In the genomic region with DNA sequence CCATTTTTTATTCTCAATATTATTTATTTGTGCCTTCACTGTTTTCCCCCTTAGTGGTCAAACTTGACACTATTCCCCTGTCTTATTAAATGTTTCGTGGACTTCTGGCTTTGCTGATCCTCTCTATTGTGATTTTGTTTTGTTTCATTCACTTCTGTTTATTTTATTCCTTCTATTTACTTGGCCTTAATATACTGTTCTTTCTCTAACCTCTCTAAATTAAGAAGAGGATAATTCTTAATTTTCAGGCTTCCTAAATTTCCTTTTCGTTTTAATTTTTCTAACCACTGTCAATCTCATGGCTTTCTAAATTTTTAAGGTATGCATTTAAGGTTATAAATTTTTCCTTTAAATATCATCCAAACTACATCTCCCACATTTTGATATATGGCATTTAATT, we compare ENCODE assay signal across 16 cellular contexts.
A peak's percentile ranks its signal among the peaks of the same experiment; 100 is the strongest.
DNase-seq lines count a peak whose midpoint lies in the region; ATAC-seq, FAIRE-seq and TF ChIP-seq lines count a peak whose summit lies in the region.
"Had no signal": no experiment of that assay in that cellular context is flagged by ENCODE, and none has a peak within 500 bp of the region (broad histone marks: within the 10 kb centered on the region; RNA-seq: fewer than 3 reads in every experiment).

No MANE protein-coding gene starts in this region.

- no TSS peak for BruUV-seq in HepG2 (replicated peaks; lab: Mats Ljungman, UMichigan)

- intact Hi-C loops in HepG2 (cut with micrococcal nuclease; ENCODE audit: unreplicated experiment) (no loop called here), right lobe of liver (cut with DNase I) (no loop called here)

- H4K20me1 ChIP-seq in HepG2 (ENCODE audit: insufficient read depth, low read length), result no peaks in the 10 kb centered on the region

- no peak for FAIRE-seq in HepG2 (lab: Jason Lieb, UNC)
- peak; percentile 18 for FAIRE-seq in colon (lab: Jason Lieb, UNC)
- FAIRE-seq: GM12878 had no signal

- TF ChIP-seq EP300 in HepG2 (IDR thresholded peaks at IDR 0.05; ENCODE audit: low read depth in 2 of 2, low read length in 2 of 2), result no peak
- no peak for TF ChIP-seq EP300 in HepG2 (CRISPR knock-in tag; IDR thresholded peaks at IDR 0.05; ENCODE audit: borderline replicate concordance)

- no peaks in the 10 kb centered on the region for H3K27me3 Mint-ChIP-seq in nephron (ENCODE audit: low read depth)
- H3K27me3 Mint-ChIP-seq in activated T-helper 17 cell treated with anti-CD3 and anti-CD28 coated beads, Interleukin-2, amount 50 U/mL, for 72 hours, result no peaks in the 10 kb centered on the region
- H3K27me3 Mint-ChIP-seq: B cell had no signal

- no peak overlapping the region for H3K4me3 ChIP-seq in HepG2 (replicated peaks in 1 of 3; ENCODE audit: insufficient read depth in 1 of 3, low read depth in 2 of 3, low read length in 3 of 3)
- no peak overlapping the region for H3K4me3 ChIP-seq in right lobe of liver
- H3K4me3 ChIP-seq: BLaER1 treated with 17β-estradiol and CSF1 and Interleukin-3, amounts not matched to agents 10 nM and 100 nM; GM12878; GM23248; HAP-1 had no signal

- CTCF ChIA-PET in HepG2 (lab: Yijun Ruan, JAX; ENCODE audit: low intra/inter-chr PET ratio, low total read pairs), result no interaction called here

- H3K4me1 ChIP-seq in HepG2 (ENCODE audit: insufficient read depth, low read length), result peaks cover 52% of the 10 kb centered on the region
- H3K4me1 ChIP-seq in right lobe of liver, result peaks cover 0 to 16% (median 5%) of the 10 kb centered on the region in 4 donors

- TF ChIP-seq CTCF in HepG2 (CRISPR knock-in tag; IDR thresholded peaks at IDR 0.05) (no peak), right lobe of liver (IDR thresholded peaks at IDR 0.05) (no peak), nephron (IDR thresholded peaks at IDR 0.05; ENCODE audit: unreplicated experiment in 3 of 3) (no peak)

- peaks cover 9 to 45% of the 10 kb centered on the region in 2 experiments; a peak in 4 of 5 replicates for H3K27me3 ChIP-seq in HepG2 (ENCODE audit: control insufficient read depth in 1 of 2, insufficient read depth in 2 of 2, low read length in 2 of 2)
- H3K27me3 ChIP-seq in right lobe of liver, result no peaks in the 10 kb centered on the region

- no peak overlapping the region for H3K9ac ChIP-seq in HepG2 (ENCODE audit: insufficient read depth, low read depth, low read length)
- H3K9ac ChIP-seq: BLaER1 treated with 17β-estradiol and CSF1 and Interleukin-3, amounts not matched to agents 10 nM and 100 nM; GM23248 had no signal

- H3K9me3 ChIP-seq in HepG2 (ENCODE audit: low read length) (no peaks in the 10 kb centered on the region), right lobe of liver (no peaks in the 10 kb centered on the region)

- H3K4me2 ChIP-seq in HepG2 (ENCODE audit: low read depth, low read length), result no peak overlapping the region

- H2AFZ ChIP-seq in HepG2 (ENCODE audit: low read length), result no peak overlapping the region
- H2AFZ ChIP-seq: GM23248 had no signal

- H3K4me1 Mint-ChIP-seq in nephron, result peaks cover 38% of the 10 kb centered on the region
- no peaks in the 10 kb centered on the region for H3K4me1 Mint-ChIP-seq in activated T-helper 17 cell treated with anti-CD3 and anti-CD28 coated beads, Interleukin-2, amount 50 U/mL, for 72 hours

- H3K36me3 Mint-ChIP-seq in nephron (ENCODE audit: low read depth), result peaks cover 3% of the 10 kb centered on the region
- H3K36me3 Mint-ChIP-seq in activated T-helper 17 cell treated with anti-CD3 and anti-CD28 coated beads, Interleukin-2, amount 50 U/mL, for 72 hours (ENCODE audit: low read depth), result no peaks in the 10 kb centered on the region

- H3K79me2 ChIP-seq in HepG2 (ENCODE audit: insufficient read depth, low read length), result no peaks in the 10 kb centered on the region

- in situ Hi-C loops in HepG2 (cut with HindIII; ENCODE audit: extremely low pct_ligation_motif_present, low pct_unique_long_range_greater_than_20kb), result no loop called here

- H3K9me3 Mint-ChIP-seq in nephron, result peaks cover 17% of the 10 kb centered on the region
- no peaks in the 10 kb centered on the region for H3K9me3 Mint-ChIP-seq in activated T-helper 17 cell treated with anti-CD3 and anti-CD28 coated beads, Interleukin-2, amount 50 U/mL, for 72 hours
- H3K9me3 Mint-ChIP-seq: CD8-positive, alpha-beta T cell had no signal

- POLR2A ChIA-PET in HepG2 (lab: Yijun Ruan, JAX), result no interaction called here

- TF ChIP-seq POLR2A in HepG2 (IDR thresholded peaks at IDR 0.05; ENCODE audit: insufficient read depth in 1 of 2, low read depth in 2 of 2, low read length in 2 of 2) (no peak), right lobe of liver (IDR thresholded peaks at IDR 0.05) (no peak)

- WGBS in HepG2 (ENCODE audit: low lambda C conversion rate), result 33% methylated on average over 2 of the region's 2 CpGs
- WGBS in right lobe of liver (ENCODE audit: insufficient coverage, low coverage, low lambda C conversion rate, missing lambda C conversion rate), result 57% methylated on average over 2 of the region's 2 CpGs

- TF ChIP-seq RAD21 in HepG2 (CRISPR knock-in tag; IDR thresholded peaks at IDR 0.05), result no peak

- H3K36me3 ChIP-seq in HepG2 (replicated peaks in 1 of 2; ENCODE audit: control insufficient read depth in 1 of 2, insufficient read depth in 2 of 2, low read length in 2 of 2), result no peaks in the 10 kb centered on the region
- H3K36me3 ChIP-seq in right lobe of liver, result no peaks in the 10 kb centered on the region
- H3K36me3 ChIP-seq: BLaER1 treated with 17β-estradiol and CSF1 and Interleukin-3, amounts not matched to agents 10 nM and 100 nM; HAP-1 had no signal

- ATAC-seq in HepG2 (no peak), right lobe of liver (no peak), HG02852 (IDR thresholded peaks at IDR 0.05; ENCODE audit: unreplicated experiment) (no peak)
- ATAC-seq in activated T-helper 17 cell treated with anti-CD3 and anti-CD28 coated beads, Interleukin-2, amount 50 U/mL, for 72 hours (replicated peaks), result no peak
- ATAC-seq: CD8-positive, alpha-beta T cell had no signal

- H3K27ac ChIP-seq in HepG2 (ENCODE audit: extremely low read length, insufficient read depth, low read length), result no peak overlapping the region
- H3K27ac ChIP-seq in right lobe of liver, result no peak overlapping the region
- H3K27ac ChIP-seq: BLaER1 treated with 17β-estradiol and CSF1 and Interleukin-3, amounts not matched to agents 10 nM and 100 nM; GM23248 had no signal

- no peak for DNase-seq in HepG2 (ENCODE audit: low spot score)
- DNase-seq in right lobe of liver, result no peak
- DNase-seq in NCI-H526 (lab: John Stamatoyannopoulos, UW), result no peak
- DNase-seq: 8988T; Calu3; CD8-positive, alpha-beta T cell; DMS79 treated with DMSO at 0.1 percent for 48 hours; GM23248 had no signal

- no peak overlapping the region for H3K4me3 Mint-ChIP-seq in nephron
- H3K4me3 Mint-ChIP-seq in activated T-helper 17 cell treated with anti-CD3 and anti-CD28 coated beads, Interleukin-2, amount 50 U/mL, for 72 hours, result no peak overlapping the region
- H3K4me3 Mint-ChIP-seq: B cell; CD8-positive, alpha-beta T cell had no signal

- peak overlapping the region; percentile 57 to 90 (median 82) for H3K27ac Mint-ChIP-seq in nephron
- no peak overlapping the region for H3K27ac Mint-ChIP-seq in activated T-helper 17 cell treated with anti-CD3 and anti-CD28 coated beads, Interleukin-2, amount 50 U/mL, for 72 hours
- H3K27ac Mint-ChIP-seq: B cell; CD8-positive, alpha-beta T cell had no signal

TF ChIP-seq in HepG2, 621 proteins besides CTCF, POLR2A, EP300 and RAD21:
- TF ChIP-seq CBX2 (IDR thresholded peaks at IDR 0.05; ENCODE audit: low read depth, low read length) (peak; percentile 95), CBX2 (CRISPR knock-in tag; IDR thresholded peaks at IDR 0.05; ENCODE audit: low read depth) (no peak), ZBTB10 (CRISPR knock-in tag; IDR thresholded peaks at IDR 0.05; ENCODE audit: borderline replicate concordance) (no peak)
